In the genomic region with DNA sequence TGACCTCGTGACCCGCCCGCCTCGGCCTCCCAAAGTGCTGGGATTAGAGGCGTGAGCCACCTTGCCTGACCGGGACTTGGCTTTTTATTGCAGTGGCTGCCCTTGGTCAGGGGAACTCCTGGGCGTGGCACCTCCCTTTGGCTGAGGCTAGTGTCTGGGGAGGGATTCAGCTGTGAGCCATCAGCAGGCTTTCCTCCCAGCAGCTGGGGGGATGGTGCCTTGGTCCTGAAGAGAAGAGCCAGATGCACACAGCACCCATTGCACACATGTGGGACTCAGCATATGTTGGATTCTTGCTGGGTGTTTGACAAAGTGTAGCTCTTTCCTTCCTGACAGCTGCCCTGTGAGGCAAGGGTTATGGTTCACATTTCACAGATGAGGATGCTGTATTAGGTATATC, we compare ENCODE assay signal across 19 cellular contexts. TPM values are rescaled to one million over a fixed set of nuclear protein-coding genes. Genes with fewer than 3 reads are reported as not detected.
DNase-seq lines count a peak whose midpoint lies in the region; ATAC-seq, FAIRE-seq and TF ChIP-seq lines count a peak whose summit lies in the region.
"Had no signal": no experiment of that assay in that cellular context is flagged by ENCODE, and none has a peak within 500 bp of the region (broad histone marks: within the 10 kb centered on the region; RNA-seq: fewer than 3 reads in every experiment).

No MANE protein-coding gene starts in this region.

- FAIRE-seq in GM12892 (lab: Jason Lieb, UNC): no peak
- FAIRE-seq: endothelial cell of umbilical vein, pancreas had no signal

- H3K4me1 ChIP-seq in RWPE2 (ENCODE audit: insufficient read depth, poor library complexity, severe bottlenecking): no peaks in the 10 kb centered on the region
- H3K4me1 ChIP-seq in thymus (ENCODE audit: control insufficient read depth, insufficient read depth, low read length): peaks cover 17% of the 10 kb centered on the region
- H3K4me1 ChIP-seq in HAP-1: no peaks in the 10 kb centered on the region
- H3K4me1 ChIP-seq: pancreas had no signal

- no peak for DNase-seq in activated naive CD8-positive, alpha-beta T cell treated with anti-CD3 and anti-CD28 coated beads, Interleukin-2, amount 10 ng/mL, durations not matched to agents 7 days and 5 days
- DNase-seq in activated naive CD8-positive, alpha-beta T cell treated with anti-CD3 and anti-CD28 coated beads, Interleukin-2, amount 50 U/mL, for 24 hours: no peak
- no peak for DNase-seq in RWPE2 (ENCODE audit: low spot score)
- DNase-seq in glutamatergic neuron: peak; percentile 59
- DNase-seq in left colon: no peak
- no peak for DNase-seq in GM12892 (ENCODE audit: insufficient read length)
- no peak for DNase-seq in HAP-1 (ENCODE audit: low spot score in 2 of 2)
- DNase-seq: activated CD8-positive, alpha-beta T cell treated with anti-CD3 and anti-CD28 coated beads for 36 hours; activated gamma-delta T cell treated with Interleukin-2 at 50 U/mL for 16 hours; caudate nucleus; hypothalamus; KG1; NCI-H187; NCI-H748 treated with DMSO at 0.1 percent for 48 hours; pancreas; trophoblast cell had no signal

- H3K36me3 Mint-ChIP-seq in activated naive CD8-positive, alpha-beta T cell treated with anti-CD3 and anti-CD28 coated beads, Interleukin-2, amount 10 ng/mL, durations not matched to agents 7 days and 5 days: peaks cover 81% of the 10 kb centered on the region
- H3K36me3 Mint-ChIP-seq in activated naive CD8-positive, alpha-beta T cell treated with anti-CD3 and anti-CD28 coated beads, Interleukin-2, amount 50 U/mL, for 24 hours (ENCODE audit: low read depth): peaks cover 24% of the 10 kb centered on the region
- no peaks in the 10 kb centered on the region for H3K36me3 Mint-ChIP-seq in glutamatergic neuron (ENCODE audit: unreplicated experiment)

- H3K9me3 ChIP-seq in RWPE2 (ENCODE audit: severe bottlenecking) (no peaks in the 10 kb centered on the region), thymus (ENCODE audit: control insufficient read depth) (no peaks in the 10 kb centered on the region), HAP-1 (no peaks in the 10 kb centered on the region)
- H3K9me3 ChIP-seq: pancreas had no signal

- no peaks in the 10 kb centered on the region for H3K27me3 Mint-ChIP-seq in activated naive CD8-positive, alpha-beta T cell treated with anti-CD3 and anti-CD28 coated beads, Interleukin-2, amount 10 ng/mL, durations not matched to agents 7 days and 5 days
- no peaks in the 10 kb centered on the region for H3K27me3 Mint-ChIP-seq in activated naive CD8-positive, alpha-beta T cell treated with anti-CD3 and anti-CD28 coated beads, Interleukin-2, amount 50 U/mL, for 24 hours
- H3K27me3 Mint-ChIP-seq in glutamatergic neuron (ENCODE audit: unreplicated experiment): peaks cover 15% of the 10 kb centered on the region
- H3K27me3 Mint-ChIP-seq: activated CD8-positive, alpha-beta T cell treated with anti-CD3 and anti-CD28 coated beads for 36 hours had no signal

- no peak for TF ChIP-seq CTCF in RWPE2 (IDR thresholded peaks at IDR 0.05; ENCODE audit: poor library complexity, severe bottlenecking)
- TF ChIP-seq CTCF in glutamatergic neuron (IDR thresholded peaks at IDR 0.05; ENCODE audit: partially characterized antibody, unreplicated experiment): no peak

- ATAC-seq in activated naive CD8-positive, alpha-beta T cell treated with anti-CD3 and anti-CD28 coated beads, Interleukin-2, amount 10 ng/mL, durations not matched to agents 7 days and 5 days (ENCODE audit: low read depth): no peak
- ATAC-seq in activated naive CD8-positive, alpha-beta T cell treated with anti-CD3 and anti-CD28 coated beads, Interleukin-2, amount 50 U/mL, for 24 hours: no peak
- ATAC-seq in RWPE2 (ENCODE audit: low read depth) (peak; percentile 19; the same call in 1 of the 3 replicates), left colon (no peak)
- ATAC-seq: activated CD8-positive, alpha-beta T cell treated with anti-CD3 and anti-CD28 coated beads for 36 hours; pancreas had no signal

- WGBS in thymus: 93% methylated on average over 7 of the region's 7 CpGs

- H3K27ac ChIP-seq in RWPE2 (ENCODE audit: poor library complexity, severe bottlenecking): no peak overlapping the region
- peak overlapping the region; percentile 8 for H3K27ac ChIP-seq in thymus (ENCODE audit: low read depth)
- H3K27ac ChIP-seq: pancreas had no signal

- intact Hi-C loops in left colon (cut with DNase I, micrococcal nuclease): no loop called here

- no peak for TF ChIP-seq POLR2A in GM12892 (IDR thresholded peaks at IDR 0.05; ENCODE audit: low read depth, low read length)

- no peaks in the 10 kb centered on the region for H3K9me3 Mint-ChIP-seq in activated naive CD8-positive, alpha-beta T cell treated with anti-CD3 and anti-CD28 coated beads, Interleukin-2, amount 10 ng/mL, durations not matched to agents 7 days and 5 days
- H3K9me3 Mint-ChIP-seq in activated naive CD8-positive, alpha-beta T cell treated with anti-CD3 and anti-CD28 coated beads, Interleukin-2, amount 50 U/mL, for 24 hours: no peaks in the 10 kb centered on the region
- peaks cover 12% of the 10 kb centered on the region for H3K9me3 Mint-ChIP-seq in glutamatergic neuron (ENCODE audit: unreplicated experiment)

- H3K36me3 ChIP-seq in RWPE2 (ENCODE audit: low read depth): no peaks in the 10 kb centered on the region
- H3K36me3 ChIP-seq in thymus (ENCODE audit: control insufficient read depth, insufficient read depth): peaks cover 44% of the 10 kb centered on the region
- H3K36me3 ChIP-seq in HAP-1 (replicated peaks): no peaks in the 10 kb centered on the region
- H3K36me3 ChIP-seq: pancreas had no signal

- in situ Hi-C loops in HAP-1 (cut with MboI; ENCODE audit: low sequenced_read_pairs): loop anchor here (10.0 kb wide), 1 partner anchor 64 kb away; no protein-coding TSS in a partner anchor

- POLR2A ChIA-PET in activated naive CD8-positive, alpha-beta T cell treated with anti-CD3 and anti-CD28 coated beads, Interleukin-2, amount 10 ng/mL, durations not matched to agents 7 days and 5 days (lab: Charles Lee): no interaction called here

- H3K4me3 Mint-ChIP-seq in activated naive CD8-positive, alpha-beta T cell treated with anti-CD3 and anti-CD28 coated beads, Interleukin-2, amount 10 ng/mL, durations not matched to agents 7 days and 5 days: no peak overlapping the region
- H3K4me3 Mint-ChIP-seq in activated naive CD8-positive, alpha-beta T cell treated with anti-CD3 and anti-CD28 coated beads, Interleukin-2, amount 50 U/mL, for 24 hours: no peak overlapping the region
- H3K4me3 Mint-ChIP-seq in glutamatergic neuron (ENCODE audit: unreplicated experiment): peak overlapping the region; percentile 5
- H3K4me3 Mint-ChIP-seq: activated CD8-positive, alpha-beta T cell treated with anti-CD3 and anti-CD28 coated beads for 36 hours had no signal

- H3K27me3 ChIP-seq in RWPE2 (ENCODE audit: insufficient read depth, poor library complexity, severe bottlenecking): no peaks in the 10 kb centered on the region
- H3K27me3 ChIP-seq in thymus (ENCODE audit: control insufficient read depth, insufficient read depth): no peaks in the 10 kb centered on the region
- peaks cover 14% of the 10 kb centered on the region for H3K27me3 ChIP-seq in HAP-1 (ENCODE audit: low read depth)
- H3K27me3 ChIP-seq: pancreas had no signal

- H3K4me3 ChIP-seq in RWPE2 (ENCODE audit: severe bottlenecking) (no peak overlapping the region), thymus (ENCODE audit: low read length) (no peak overlapping the region), HAP-1 (no peak overlapping the region)
- H3K4me3 ChIP-seq: lung, pancreas had no signal

- H3K4me1 Mint-ChIP-seq in activated naive CD8-positive, alpha-beta T cell treated with anti-CD3 and anti-CD28 coated beads, Interleukin-2, amount 10 ng/mL, durations not matched to agents 7 days and 5 days: peaks cover 65% of the 10 kb centered on the region
- peaks cover 65% of the 10 kb centered on the region for H3K4me1 Mint-ChIP-seq in activated naive CD8-positive, alpha-beta T cell treated with anti-CD3 and anti-CD28 coated beads, Interleukin-2, amount 50 U/mL, for 24 hours
- H3K4me1 Mint-ChIP-seq in glutamatergic neuron (ENCODE audit: low read depth, unreplicated experiment): peaks cover 6% of the 10 kb centered on the region

- peak overlapping the region; percentile 27 for H3K27ac Mint-ChIP-seq in activated naive CD8-positive, alpha-beta T cell treated with anti-CD3 and anti-CD28 coated beads, Interleukin-2, amount 10 ng/mL, durations not matched to agents 7 days and 5 days
- H3K27ac Mint-ChIP-seq in activated naive CD8-positive, alpha-beta T cell treated with anti-CD3 and anti-CD28 coated beads, Interleukin-2, amount 50 U/mL, for 24 hours: no peak overlapping the region
- H3K27ac Mint-ChIP-seq in glutamatergic neuron (ENCODE audit: unreplicated experiment): peak overlapping the region; percentile 80

RNA-seq across cellular contexts. Expression of a gene that starts 8.4 kb away (rescaled TPM):
- 100 to 1,000 TPM; 149 to 157 TPM for total RNA-seq in activated naive CD8-positive, alpha-beta T cell treated with anti-CD3 and anti-CD28 coated beads, Interleukin-2, amount 10 ng/mL, durations not matched to agents 7 days and 5 days
- total RNA-seq in glutamatergic neuron (ENCODE audit: unreplicated experiment): not detected
- 54.6 TPM for polyA plus RNA-seq in thymus
- total RNA-seq in left colon: 10 to 100 TPM in 1 of 2 donors, 1 to 10 TPM in 1; 2.6 to 10.4 TPM
- polyA plus RNA-seq in GM12892 (2012; ENCODE audit: missing spikeins): 12.8 TPM
- total RNA-seq: endothelial cell of umbilical vein had no signal

RNA-seq across cellular contexts. Expression of a gene that starts 46.7 kb away (rescaled TPM):
- 1,000 to 10,000 TPM in 1 of 2 experiments, 100 to 1,000 TPM in 1; 963 to 1,011 TPM for total RNA-seq in activated naive CD8-positive, alpha-beta T cell treated with anti-CD3 and anti-CD28 coated beads, Interleukin-2, amount 10 ng/mL, durations not matched to agents 7 days and 5 days
- total RNA-seq in glutamatergic neuron (ENCODE audit: unreplicated experiment) (not detected), left colon (10 to 100 TPM; 20.9 to 22.6 TPM)
- polyA plus RNA-seq in thymus: 206 TPM
- 247 TPM for polyA plus RNA-seq in GM12892 (2012; ENCODE audit: missing spikeins)

Comparison
In these comparisons a context has a peak if more than half of its experiments do, and no peak if none do; other contexts are left out.
1. RNA of a gene that starts 8.4 kb away (total RNA-seq): 149 to 157 TPM in activated naive CD8-positive, alpha-beta T cell treated with anti-CD3 and anti-CD28 coated beads, Interleukin-2, amount 10 ng/mL, durations not matched to agents 7 days and 5 days; 2.6 to 10.4 TPM in left colon and not detected in glutamatergic neuron (single experiment); every median in the first group is over 10 times any median in the second.
2. RNA of a gene that starts 46.7 kb away (total RNA-seq): 963 to 1,011 TPM in activated naive CD8-positive, alpha-beta T cell treated with anti-CD3 and anti-CD28 coated beads, Interleukin-2, amount 10 ng/mL, durations not matched to agents 7 days and 5 days; 20.9 to 22.6 TPM in left colon and not detected in glutamatergic neuron (single experiment); every median in the first group is over 10 times any median in the second.